9 cellular contexts compared by ENCODE assay signal in genomic region chr15:40435331-40436089, GRCh38. TPM values are rescaled to one million over a fixed set of nuclear protein-coding genes. Genes with fewer than 3 reads are reported as not detected.
DNase-seq lines count a peak whose midpoint lies in the region; ATAC-seq and TF ChIP-seq lines count a peak whose summit lies in the region.
"Had no signal": no experiment of that assay in that cellular context is flagged by ENCODE, and none has a peak within 500 bp of the region (broad histone marks: within the 10 kb centered on the region; RNA-seq: fewer than 3 reads in every experiment).

No MANE protein-coding gene starts in this region.

- H3K27me3 ChIP-seq in colonic mucosa = no peaks in the 10 kb centered on the region

- peaks cover 5% of the 10 kb centered on the region for H3K27me3 Mint-ChIP-seq in activated naive CD8-positive, alpha-beta T cell
- H3K27me3 Mint-ChIP-seq in activated naive CD8-positive, alpha-beta T cell treated with anti-CD3 and anti-CD28 coated beads, Interleukin-2, amount 50 U/mL, for 24 hours = peaks cover 41% of the 10 kb centered on the region
- H3K27me3 Mint-ChIP-seq in naive B cell = peaks cover 23 to 52% (median 37%) of the 10 kb centered on the region in 3 donors
- peaks cover 87% of the 10 kb centered on the region for H3K27me3 Mint-ChIP-seq in type B pancreatic cell

- peak overlapping the region; percentile 80 for H3K4me3 Mint-ChIP-seq in activated naive CD8-positive, alpha-beta T cell
- no peak overlapping the region for H3K4me3 Mint-ChIP-seq in activated naive CD8-positive, alpha-beta T cell treated with anti-CD3 and anti-CD28 coated beads, Interleukin-2, amount 50 U/mL, for 24 hours
- peak overlapping the region in 7 of 8 donors; percentile 13 to 72 (median 64) for H3K4me3 Mint-ChIP-seq in naive B cell
- H3K4me3 Mint-ChIP-seq in type B pancreatic cell = peak overlapping the region; percentile 80

- no peak for ATAC-seq in activated naive CD8-positive, alpha-beta T cell treated with anti-CD3 and anti-CD28 coated beads, Interleukin-2, amount 50 U/mL, for 24 hours
- ATAC-seq in naive B cell (ENCODE audit: low read depth in 2 of 2) (no peak), GM18502 (IDR thresholded peaks at IDR 0.05; ENCODE audit: poor library complexity, unreplicated experiment) (no peak), GM21529 (IDR thresholded peaks at IDR 0.05; ENCODE audit: unreplicated experiment) (no peak)

- H3K36me3 ChIP-seq in colonic mucosa = no peaks in the 10 kb centered on the region

- H3K4me1 ChIP-seq in colonic mucosa = peaks cover 5% of the 10 kb centered on the region

- intact Hi-C loops in colonic mucosa (cut with DNase I) = no loop called here

- H3K4me1 Mint-ChIP-seq in activated naive CD8-positive, alpha-beta T cell (ENCODE audit: low read depth) = peaks cover 27% of the 10 kb centered on the region
- peaks cover 27% of the 10 kb centered on the region for H3K4me1 Mint-ChIP-seq in activated naive CD8-positive, alpha-beta T cell treated with anti-CD3 and anti-CD28 coated beads, Interleukin-2, amount 50 U/mL, for 24 hours
- peaks cover 33 to 40% (median 37%) of the 10 kb centered on the region in 3 donors for H3K4me1 Mint-ChIP-seq in naive B cell
- peaks cover 11% of the 10 kb centered on the region for H3K4me1 Mint-ChIP-seq in type B pancreatic cell (ENCODE audit: unreplicated experiment)

- H3K9me3 Mint-ChIP-seq in activated naive CD8-positive, alpha-beta T cell (ENCODE audit: low read depth) = no peaks in the 10 kb centered on the region
- no peaks in the 10 kb centered on the region for H3K9me3 Mint-ChIP-seq in activated naive CD8-positive, alpha-beta T cell treated with anti-CD3 and anti-CD28 coated beads, Interleukin-2, amount 50 U/mL, for 24 hours
- peaks cover 0 to 3% (median 0%) of the 10 kb centered on the region in 7 donors for H3K9me3 Mint-ChIP-seq in naive B cell
- no peaks in the 10 kb centered on the region for H3K9me3 Mint-ChIP-seq in type B pancreatic cell

- peak overlapping the region; percentile 70 for H3K27ac Mint-ChIP-seq in activated naive CD8-positive, alpha-beta T cell
- H3K27ac Mint-ChIP-seq in activated naive CD8-positive, alpha-beta T cell treated with anti-CD3 and anti-CD28 coated beads, Interleukin-2, amount 50 U/mL, for 24 hours = no peak overlapping the region
- H3K27ac Mint-ChIP-seq in naive B cell = no peak overlapping the region
- H3K27ac Mint-ChIP-seq in type B pancreatic cell = no peak overlapping the region

- TF ChIP-seq CTCF in colonic mucosa (IDR thresholded peaks at IDR 0.05) (no peak), type B pancreatic cell (conservative IDR thresholded peaks at IDR 0.05) (no peak)

- DNase-seq in activated naive CD8-positive, alpha-beta T cell treated with anti-CD3 and anti-CD28 coated beads, Interleukin-2, amount 50 U/mL, for 24 hours = no peak
- no peak for DNase-seq in colonic mucosa
- DNase-seq in naive B cell = no peak
- no peak for DNase-seq in type B pancreatic cell (ENCODE audit: extremely low spot score, unreplicated experiment)
- DNase-seq in stimulated activated CD4-positive, alpha-beta T cell treated with anti-CD3 and anti-CD28 coated beads, Interleukin-4, amount 100 ng/mL, for 24 hours = no peak
- DNase-seq: activated CD4-positive, alpha-beta T cell treated with anti-CD3 and anti-CD28 coated beads for 48 hours had no signal

- H3K9me3 ChIP-seq in colonic mucosa = no peaks in the 10 kb centered on the region

- peak overlapping the region; percentile 29 for H3K4me3 ChIP-seq in colonic mucosa

- no peaks in the 10 kb centered on the region for H3K36me3 Mint-ChIP-seq in activated naive CD8-positive, alpha-beta T cell
- H3K36me3 Mint-ChIP-seq in activated naive CD8-positive, alpha-beta T cell treated with anti-CD3 and anti-CD28 coated beads, Interleukin-2, amount 50 U/mL, for 24 hours (ENCODE audit: low read depth) = no peaks in the 10 kb centered on the region
- H3K36me3 Mint-ChIP-seq in naive B cell = no peaks in the 10 kb centered on the region
- no peaks in the 10 kb centered on the region for H3K36me3 Mint-ChIP-seq in type B pancreatic cell

- H3K27ac ChIP-seq in colonic mucosa = no peak overlapping the region

- H3K9ac ChIP-seq in colonic mucosa (ENCODE audit: low read depth in 2 of 2, low read length in 2 of 2) = peak overlapping the region; percentile 40 to 51

RNA-seq across cellular contexts. Expression of gene BAHD1, which starts 5.2 kb away (rescaled TPM):
- total RNA-seq in colonic mucosa (10 to 100 TPM; 25.3 to 26.3 TPM), type B pancreatic cell (ENCODE audit: low replicate concordance) (21.6 and 24.8 TPM in 2 replicates)
- 1 to 10 TPM in 5 of 6 donors, under 1 TPM in 1; 0.37 to 3.0 (median 1.9) TPM for polyA plus RNA-seq in naive B cell (ENCODE audit: low read depth in 6 of 6)

RNA-seq across cellular contexts. Expression of gene IVD, which starts 29.9 kb away (rescaled TPM):
- 10 to 100 TPM; 74.1 to 86.1 TPM for total RNA-seq in colonic mucosa
- polyA plus RNA-seq in naive B cell (ENCODE audit: low read depth in 6 of 6) = 10 to 100 TPM; 15.6 to 36.3 (median 22.2) TPM
- total RNA-seq in type B pancreatic cell (ENCODE audit: low replicate concordance) = 31.9 and 86.6 TPM in 2 replicates

RNA-seq across cellular contexts. Expression of gene CHST14, which starts 35.3 kb away (rescaled TPM):
- total RNA-seq in colonic mucosa (1 to 10 TPM; 3.9 to 4.5 TPM), type B pancreatic cell (ENCODE audit: low replicate concordance) (12.7 and 24.2 TPM in 2 replicates)
- 1 to 10 TPM; 1.4 to 3.2 (median 2.2) TPM for polyA plus RNA-seq in naive B cell (ENCODE audit: low read depth in 6 of 6)

RNA-seq across cellular contexts. Expression of gene KNSTRN, which starts 53.0 kb away (rescaled TPM):
- 10 to 100 TPM; 12.2 to 51.2 TPM for total RNA-seq in colonic mucosa
- polyA plus RNA-seq in naive B cell (ENCODE audit: low read depth in 6 of 6) = 1 to 10 TPM; 2.8 to 6.4 (median 3.6) TPM
- 24.1 and 52.2 TPM in 2 replicates for total RNA-seq in type B pancreatic cell (ENCODE audit: low replicate concordance)
